ENCODE assay signal across 22 cellular contexts in the genomic region with DNA sequence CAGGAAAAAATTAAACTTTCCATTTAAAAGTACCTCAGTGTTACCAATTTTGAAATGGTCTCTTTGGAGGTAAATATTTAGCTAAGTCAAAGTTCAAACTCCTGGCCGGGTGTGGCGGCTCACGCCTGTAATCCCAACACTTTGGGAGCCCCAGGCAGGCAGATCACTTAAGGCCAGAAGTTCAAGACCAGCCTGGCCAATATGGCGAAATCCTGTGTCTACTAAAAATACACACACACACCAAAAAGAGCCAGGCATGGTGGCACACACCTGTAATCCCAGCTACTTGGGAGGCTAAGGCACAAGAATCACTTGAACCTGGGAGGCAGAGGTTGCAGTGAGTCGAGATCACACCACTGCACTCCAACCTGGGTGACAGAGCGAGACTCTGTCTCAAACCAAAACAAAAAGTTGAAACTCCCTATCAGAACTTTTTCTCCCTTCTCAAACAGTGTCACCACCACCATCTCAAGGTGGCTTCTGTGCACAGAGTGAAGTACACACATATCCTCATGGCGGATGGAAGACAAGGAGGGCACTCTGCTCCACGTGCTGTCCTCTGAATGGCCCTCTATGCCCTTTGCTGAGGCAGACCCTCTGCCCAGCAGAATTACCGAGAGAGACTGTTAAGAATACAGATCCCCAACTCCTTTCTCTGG. TPM values are rescaled to one million over a fixed set of nuclear protein-coding genes. Genes with fewer than 3 reads are reported as not detected.
"Had no signal": no experiment of that assay in that cellular context is flagged by ENCODE, and none has a peak within 500 bp of the region (broad histone marks: within the 10 kb centered on the region; RNA-seq: fewer than 3 reads in every experiment).

No MANE protein-coding gene starts in this region.

- DNase-seq: KBM-7, MV-4-11, NCI-H1048, NCI-H1105, NCI-H1417, NCI-H146, NCI-H1694 treated with DMSO at 0.1 percent for 48 hours, NCI-H1930, NCI-H2081, NCI-H2107, NCI-H2227 treated with DMSO at 0.1 percent for 48 hours, NCI-H524, NCI-H526 treated with DMSO at 0.1 percent for 48 hours, NCI-H748 treated with DMSO at 0.1 percent for 48 hours, SHP77 had no signal

- ATAC-seq: Panc1, SK-N-SH treated with all-trans-retinoic acid at 6 μM for 48 hours had no signal

- H3K27me3 Mint-ChIP-seq: IgD-negative memory B cell had no signal

- H3K4me3 Mint-ChIP-seq: IgD-negative memory B cell had no signal

- H3K27ac ChIP-seq: RWPE1 had no signal

- H3K36me3 Mint-ChIP-seq: IgD-negative memory B cell had no signal

- H3K27ac Mint-ChIP-seq: IgD-negative memory B cell had no signal

RNA-seq across cellular contexts. Expression of a gene that starts 11.7 kb away (rescaled TPM):
- total RNA-seq: LHCN-M2, MCF 10A, NCI-H460 had no signal
